Comparison of ENCODE assay signal across 31 cellular contexts in the genomic region with DNA sequence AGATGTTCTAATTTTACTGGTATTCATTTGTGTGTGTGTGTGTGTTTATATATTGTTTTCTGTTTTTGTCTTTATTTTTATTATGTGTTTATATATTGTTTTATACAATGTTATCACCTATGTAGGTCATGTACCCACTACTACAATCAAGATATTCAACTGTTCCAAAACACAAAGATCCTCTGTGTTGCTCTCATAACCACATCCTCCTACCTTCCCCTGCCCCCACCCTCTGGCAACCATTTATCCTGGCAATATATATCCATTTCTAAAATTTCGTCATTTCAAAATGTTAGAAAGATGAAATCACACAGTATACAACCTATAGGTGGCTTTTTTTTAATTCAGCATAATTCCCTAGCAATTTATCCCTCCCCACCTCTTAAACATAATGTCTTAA. TPM values are rescaled to one million over a fixed set of nuclear protein-coding genes. Genes with fewer than 3 reads are reported as not detected.
DNase-seq lines count a peak whose midpoint lies in the region; ATAC-seq, FAIRE-seq and TF ChIP-seq lines count a peak whose summit lies in the region.
"Had no signal": no experiment of that assay in that cellular context is flagged by ENCODE, and none has a peak within 500 bp of the region (broad histone marks: within the 10 kb centered on the region; RNA-seq: fewer than 3 reads in every experiment).

No MANE protein-coding gene starts in this region.

- H3K4me1 ChIP-seq in DND-41 (ENCODE audit: insufficient read depth, low read length), result peaks cover 38% of the 10 kb centered on the region
- H3K4me1 ChIP-seq in small intestine (ENCODE audit: control insufficient read depth in 2 of 2, insufficient read depth in 1 of 2, low read depth in 1 of 2, low read length in 1 of 2), result no peaks in the 10 kb centered on the region
- H3K4me1 ChIP-seq: BE2C, body of pancreas, Caco-2, gastroesophageal sphincter, SJSA1, suprapubic skin, upper lobe of right lung had no signal

- H3K4me1 Mint-ChIP-seq in activated naive CD4-positive, alpha-beta T cell treated with anti-CD3 and anti-CD28 coated beads, Interleukin-2, amount 10 ng/mL, durations not matched to agents 7 days and 5 days, result peaks cover 18% of the 10 kb centered on the region
- peaks cover 18% of the 10 kb centered on the region for H3K4me1 Mint-ChIP-seq in T-helper 17 cell
- H3K4me1 Mint-ChIP-seq: activated B cell treated with CpG ODN at 0.5 μM for 24 hours, IgD-negative memory B cell, mesothelial cell of epicardium had no signal

- H3K27ac ChIP-seq in DND-41 (ENCODE audit: low read length) (peak overlapping the region; percentile 95), small intestine (ENCODE audit: low read depth in 1 of 2, low read length in 1 of 2) (no peak overlapping the region)
- H3K27ac ChIP-seq: body of pancreas, dorsolateral prefrontal cortex, gastroesophageal sphincter, GM23248, SJSA1, suprapubic skin, upper lobe of right lung had no signal

- H3K79me2 ChIP-seq in DND-41 (ENCODE audit: insufficient read depth, low read length), result peaks cover 5% of the 10 kb centered on the region; the same call in 1 of the 2 replicates

- H3K36me3 ChIP-seq in DND-41 (ENCODE audit: insufficient read depth, low read length), result no peaks in the 10 kb centered on the region
- no peaks in the 10 kb centered on the region for H3K36me3 ChIP-seq in small intestine (ENCODE audit: control insufficient read depth in 2 of 2, insufficient read depth in 2 of 2, low read length in 2 of 2)
- H3K36me3 ChIP-seq: BE2C, gastroesophageal sphincter, SJSA1, suprapubic skin, upper lobe of right lung had no signal

- peak overlapping the region in 1 of 2 experiments; percentile 7; a peak in 1 of 4 replicates for H3K4me3 ChIP-seq in DND-41 (ENCODE audit: low read depth in 1 of 2, low read length in 2 of 2)
- H3K4me3 ChIP-seq in small intestine (ENCODE audit: low read depth in 1 of 2, low read length in 2 of 2), result no peak overlapping the region
- H3K4me3 ChIP-seq: body of pancreas, dorsolateral prefrontal cortex, gastroesophageal sphincter, GM23248, SJSA1, suprapubic skin, upper lobe of right lung had no signal

- peak overlapping the region; percentile 44 for H3K4me2 ChIP-seq in DND-41 (ENCODE audit: insufficient read depth, low read length)

- H3K27ac Mint-ChIP-seq in activated naive CD4-positive, alpha-beta T cell treated with anti-CD3 and anti-CD28 coated beads, Interleukin-2, amount 10 ng/mL, durations not matched to agents 7 days and 5 days, result peak overlapping the region; percentile 49
- H3K27ac Mint-ChIP-seq in T-helper 17 cell, result peak overlapping the region; percentile 51
- H3K27ac Mint-ChIP-seq: activated B cell treated with CpG ODN at 0.5 μM for 24 hours, IgD-negative memory B cell, mesothelial cell of epicardium had no signal

- CTCF ChIA-PET in activated naive CD4-positive, alpha-beta T cell treated with anti-CD3 and anti-CD28 coated beads, Interleukin-2, amount 10 ng/mL, durations not matched to agents 7 days and 5 days (lab: Charles Lee), result no interaction called here

- TF ChIP-seq CTCF in DND-41 (IDR thresholded peaks at IDR 0.05; ENCODE audit: borderline replicate concordance, extremely low read depth, low read length, poor library complexity, severe bottlenecking), result no peak

- H3K9me3 Mint-ChIP-seq in activated naive CD4-positive, alpha-beta T cell treated with anti-CD3 and anti-CD28 coated beads, Interleukin-2, amount 10 ng/mL, durations not matched to agents 7 days and 5 days, result no peaks in the 10 kb centered on the region

- H2AFZ ChIP-seq in DND-41 (ENCODE audit: low read depth, low read length), result peak overlapping the region; percentile 54; the same call in 1 of the 2 replicates
- H2AFZ ChIP-seq: GM23248 had no signal

- H3K9ac ChIP-seq in DND-41 (ENCODE audit: low read depth, low read length), result peak overlapping the region; percentile 45
- H3K9ac ChIP-seq: GM23248 had no signal

- FAIRE-seq in small intestine (lab: Jason Lieb, UNC), result peak; percentile 5
- FAIRE-seq: endothelial cell of umbilical vein had no signal

- H3K36me3 Mint-ChIP-seq in activated naive CD4-positive, alpha-beta T cell treated with anti-CD3 and anti-CD28 coated beads, Interleukin-2, amount 10 ng/mL, durations not matched to agents 7 days and 5 days, result peaks cover 2% of the 10 kb centered on the region
- H3K36me3 Mint-ChIP-seq in T-helper 17 cell (ENCODE audit: low read depth), result peaks cover 2% of the 10 kb centered on the region
- H3K36me3 Mint-ChIP-seq: IgD-negative memory B cell, naive B cell had no signal

- no peaks in the 10 kb centered on the region for H3K27me3 Mint-ChIP-seq in activated naive CD4-positive, alpha-beta T cell treated with anti-CD3 and anti-CD28 coated beads, Interleukin-2, amount 10 ng/mL, durations not matched to agents 7 days and 5 days
- H3K27me3 Mint-ChIP-seq in T-helper 17 cell, result no peaks in the 10 kb centered on the region
- H3K27me3 Mint-ChIP-seq: activated B cell treated with CpG ODN at 0.5 μM for 24 hours, IgD-negative memory B cell, naive B cell had no signal

- ATAC-seq in DND-41 (ENCODE audit: insufficient read depth, low read depth) (peak; percentile 98), T-helper 17 cell (peak; percentile 87), HG03095 (IDR thresholded peaks at IDR 0.05; ENCODE audit: unreplicated experiment) (no peak), GM19023 (IDR thresholded peaks at IDR 0.05; ENCODE audit: unreplicated experiment) (no peak)
- ATAC-seq: body of pancreas, gastroesophageal sphincter, sciatic nerve, upper lobe of right lung had no signal

- H3K4me3 Mint-ChIP-seq in activated naive CD4-positive, alpha-beta T cell treated with anti-CD3 and anti-CD28 coated beads, Interleukin-2, amount 10 ng/mL, durations not matched to agents 7 days and 5 days, result no peak overlapping the region
- H3K4me3 Mint-ChIP-seq in T-helper 17 cell, result peak overlapping the region; percentile 52
- H3K4me3 Mint-ChIP-seq: activated B cell treated with CpG ODN at 0.5 μM for 24 hours, IgD-negative memory B cell, mesothelial cell of epicardium, naive B cell had no signal

- H3K27me3 ChIP-seq in DND-41 (ENCODE audit: insufficient read depth, low read length, poor library complexity), result no peaks in the 10 kb centered on the region
- H3K27me3 ChIP-seq in small intestine (ENCODE audit: control insufficient read depth in 2 of 2, insufficient read depth in 2 of 2, low read length in 2 of 2), result no peaks in the 10 kb centered on the region
- H3K27me3 ChIP-seq: BE2C, body of pancreas, dorsolateral prefrontal cortex, gastroesophageal sphincter, SJSA1, suprapubic skin, upper lobe of right lung had no signal

- 73 to 86% (median 85%) methylated on average over 1 of the region's 1 CpG for WGBS in small intestine, 3 donors

- H4K20me1 ChIP-seq in DND-41 (ENCODE audit: insufficient read depth, low read length), result no peaks in the 10 kb centered on the region

- peak; percentile 29 for DNase-seq in activated naive CD4-positive, alpha-beta T cell treated with anti-CD3 and anti-CD28 coated beads, Interleukin-2, amount 10 ng/mL, durations not matched to agents 7 days and 5 days
- no peak for DNase-seq in activated naive CD4-positive, alpha-beta T cell treated with anti-CD3 and anti-CD28 coated beads, Interleukin-2, amount 50 U/mL, for 16 hours
- DNase-seq in DND-41 (peak; percentile 80), T-helper 17 cell (no peak), small intestine (no peak), NCI-H146 treated with DMSO at 0.1 percent for 48 hours (lab: John Stamatoyannopoulos, UW; ENCODE audit: unreplicated experiment) (no peak)
- DNase-seq: activated B cell treated with CpG ODN at 0.5 μM for 24 hours; activated CD4-positive, alpha-beta T cell treated with anti-CD3 and anti-CD28 coated beads, Interleukin-2, amount 50 U/mL, for 48 hours; BE2C; body of pancreas; Caco-2; dorsolateral prefrontal cortex; GF-D8; GM23248; naive B cell; NCI-H1105; NCI-H187 treated with DMSO at 0.1 percent for 48 hours; NCI-H2171; NCI-H510A treated with DMSO at 0.1 percent for 48 hours; RPMI8226; stimulated activated CD4-positive, alpha-beta T cell treated with anti-CD3 and anti-CD28 coated beads, Interleukin-4, amount 100 ng/mL, for 24 hours; upper lobe of right lung had no signal

- H3K9me3 ChIP-seq in DND-41 (ENCODE audit: insufficient read depth, low read length, severe bottlenecking) (peaks cover 3% of the 10 kb centered on the region), T-helper 17 cell (ENCODE audit: control insufficient read depth, low read length, poor library complexity, severe bottlenecking) (no peaks in the 10 kb centered on the region), small intestine (ENCODE audit: control insufficient read depth, low read depth) (no peaks in the 10 kb centered on the region)
- H3K9me3 ChIP-seq: body of pancreas, Caco-2, gastroesophageal sphincter, SJSA1, suprapubic skin, upper lobe of right lung had no signal

RNA-seq across cellular contexts. Expression of a gene that starts 18.9 kb away (rescaled TPM):
- 1,000 to 10,000 TPM; 2,872 to 3,048 TPM for total RNA-seq in T-helper 17 cell
- polyA plus RNA-seq in small intestine, result 1,000 to 10,000 TPM; 3,644 to 5,968 (median 5,930) TPM

RNA-seq across cellular contexts. Expression of a gene that starts 48.9 kb away (rescaled TPM):
- total RNA-seq in T-helper 17 cell, result 10 to 100 TPM; 36.6 to 39.4 TPM
- 100 to 1,000 TPM in 2 of 3 donors, 10 to 100 TPM in 1; 92.4 to 228 (median 117) TPM for polyA plus RNA-seq in small intestine

Comparison
In these comparisons a context has a peak if more than half of its experiments do, and no peak if none do; other contexts are left out.
1. DNase-seq: peak in activated naive CD4-positive, alpha-beta T cell treated with anti-CD3 and anti-CD28 coated beads, Interleukin-2, amount 10 ng/mL, durations not matched to agents 7 days and 5 days (single experiment) and DND-41 (single experiment); none in activated naive CD4-positive, alpha-beta T cell treated with anti-CD3 and anti-CD28 coated beads, Interleukin-2, amount 50 U/mL, for 16 hours (single experiment), T-helper 17 cell (0 of 3), small intestine (single experiment) and NCI-H146 treated with DMSO at 0.1 percent for 48 hours (single experiment).
2. ATAC-seq: peak in DND-41 (single experiment) and T-helper 17 cell (single experiment); none in HG03095 (single experiment) and GM19023 (single experiment).